ENCODE assay signal across 9 cellular contexts in the genomic region with DNA sequence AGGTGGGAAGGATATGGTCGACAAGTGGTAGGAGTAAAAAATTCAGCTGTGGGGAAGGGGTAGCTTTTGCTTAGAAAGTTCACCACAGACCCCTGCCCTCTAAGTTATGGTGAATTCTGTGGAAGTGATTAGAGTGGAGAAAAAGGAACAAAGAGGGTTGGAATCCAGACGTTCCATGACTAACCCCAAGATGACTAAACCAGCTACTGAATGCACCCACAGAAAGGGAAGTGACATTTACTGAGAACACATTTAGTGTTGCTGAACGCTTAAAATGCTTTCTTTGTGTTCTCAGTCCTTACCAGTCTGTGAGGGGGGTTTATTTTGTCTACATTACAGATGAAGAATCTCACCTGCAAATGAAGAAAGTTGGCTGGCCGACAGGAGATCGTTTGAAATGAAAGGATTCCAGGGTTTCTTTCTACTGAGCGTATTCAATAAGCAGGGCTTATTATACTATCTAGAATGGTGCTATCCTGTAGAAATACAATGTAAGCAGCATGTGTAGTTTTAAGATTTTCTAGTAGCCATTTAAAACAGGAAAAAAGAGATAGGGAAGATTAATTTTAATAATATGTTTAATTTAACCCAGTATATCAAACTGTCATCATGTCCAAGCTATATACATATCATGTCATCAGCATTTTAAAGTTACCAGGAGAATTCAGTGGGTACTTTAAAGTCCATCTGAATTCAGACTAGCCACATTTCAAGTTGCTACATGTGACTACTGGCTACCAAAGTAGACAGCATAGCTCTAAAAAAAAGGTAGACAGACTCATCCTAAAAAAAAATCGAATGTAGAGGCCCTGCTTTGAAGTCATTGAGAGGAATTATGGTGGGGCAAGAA.
DNase-seq lines count a peak whose midpoint lies in the region; ATAC-seq and TF ChIP-seq lines count a peak whose summit lies in the region.
"Had no signal": no experiment of that assay in that cellular context is flagged by ENCODE, and none has a peak within 500 bp of the region (broad histone marks: within the 10 kb centered on the region; RNA-seq: fewer than 3 reads in every experiment).

No MANE protein-coding gene starts in this region.

- peak overlapping the region; percentile 17 for H3K4me3 Mint-ChIP-seq in activated naive CD4-positive, alpha-beta T cell treated with anti-CD3 and anti-CD28 coated beads for 36 hours
- no peak overlapping the region for H3K4me3 Mint-ChIP-seq in activated naive CD4-positive, alpha-beta T cell treated with anti-CD3 and anti-CD28 coated beads, Interleukin-2, amount 10 ng/mL, durations not matched to agents 7 days and 5 days
- peak overlapping the region in 1 of 10 donors; percentile 47 for H3K4me3 Mint-ChIP-seq in naive thymus-derived CD4-positive, alpha-beta T cell

- H3K4me1 ChIP-seq in PC-9 (replicated peaks; ENCODE audit: insufficient read depth) (peaks cover 29% of the 10 kb centered on the region), duodenal mucosa (ENCODE audit: control insufficient read depth in 1 of 2, insufficient read depth in 2 of 2, low read length in 2 of 2) (peaks cover 12 to 27% of the 10 kb centered on the region in 2 donors)
- H3K4me1 ChIP-seq in naive thymus-derived CD4-positive, alpha-beta T cell (ENCODE audit: control insufficient read depth in 2 of 2, insufficient read depth in 2 of 2, low read length in 2 of 2), result peaks cover 4 to 8% of the 10 kb centered on the region in 2 donors

- H3K27ac ChIP-seq in PC-9 (peak overlapping the region; percentile 74), duodenal mucosa (ENCODE audit: low read depth, low read length) (peak overlapping the region; percentile 11)
- H3K27ac ChIP-seq in naive thymus-derived CD4-positive, alpha-beta T cell (ENCODE audit: low read depth, low read length), result no peak overlapping the region

- H3K4me1 Mint-ChIP-seq in activated naive CD4-positive, alpha-beta T cell treated with anti-CD3 and anti-CD28 coated beads for 36 hours (ENCODE audit: low read depth), result peaks cover 49% of the 10 kb centered on the region
- H3K4me1 Mint-ChIP-seq in activated naive CD4-positive, alpha-beta T cell treated with anti-CD3 and anti-CD28 coated beads, Interleukin-2, amount 10 ng/mL, durations not matched to agents 7 days and 5 days, result peaks cover 27% of the 10 kb centered on the region
- H3K4me1 Mint-ChIP-seq in naive thymus-derived CD4-positive, alpha-beta T cell, result peaks cover 6 to 49% (median 30%) of the 10 kb centered on the region in 7 donors

- H3K9me3 ChIP-seq in PC-9 (ENCODE audit: insufficient read depth, low read depth), result no peaks in the 10 kb centered on the region
- no peaks in the 10 kb centered on the region for H3K9me3 ChIP-seq in duodenal mucosa (ENCODE audit: control insufficient read depth in 1 of 2, low read length in 2 of 2)
- H3K9me3 ChIP-seq in naive thymus-derived CD4-positive, alpha-beta T cell (ENCODE audit: control insufficient read depth in 2 of 3, low read length in 3 of 3), result no peaks in the 10 kb centered on the region

- no peak overlapping the region for H3K27ac Mint-ChIP-seq in activated naive CD4-positive, alpha-beta T cell treated with anti-CD3 and anti-CD28 coated beads for 36 hours
- H3K27ac Mint-ChIP-seq in activated naive CD4-positive, alpha-beta T cell treated with anti-CD3 and anti-CD28 coated beads, Interleukin-2, amount 10 ng/mL, durations not matched to agents 7 days and 5 days, result no peak overlapping the region
- H3K27ac Mint-ChIP-seq in naive thymus-derived CD4-positive, alpha-beta T cell, result peak overlapping the region in 4 of 9 donors; percentile 10 to 75 (median 37)

- peak; percentile 30 for DNase-seq in activated naive CD4-positive, alpha-beta T cell treated with anti-CD3 and anti-CD28 coated beads for 36 hours
- DNase-seq in activated naive CD4-positive, alpha-beta T cell treated with anti-CD3 and anti-CD28 coated beads, Interleukin-2, amount 10 ng/mL, durations not matched to agents 7 days and 5 days, result no peak
- DNase-seq in PC-9, result peak; percentile 10 to 62
- DNase-seq in naive thymus-derived CD4-positive, alpha-beta T cell, result no peak
- DNase-seq in DMS53 treated with DMSO at 0.1 percent for 48 hours (lab: John Stamatoyannopoulos, UW; ENCODE audit: unreplicated experiment), result no peak
- no peak for DNase-seq in activated CD4-positive, alpha-beta T cell treated with anti-CD3 and anti-CD28 coated beads, Interleukin-2, amount 50 U/mL, for 1 hour
- DNase-seq: DND-41 had no signal

- H2AFZ ChIP-seq in PC-9, result no peak overlapping the region

- TF ChIP-seq CTCF in PC-9 (conservative IDR thresholded peaks at IDR 0.05), result no peak

- H3K27me3 ChIP-seq in PC-9 (ENCODE audit: insufficient read depth, low read depth) (no peaks in the 10 kb centered on the region), duodenal mucosa (ENCODE audit: control insufficient read depth in 1 of 2, insufficient read depth in 2 of 2, low read length in 2 of 2) (no peaks in the 10 kb centered on the region)
- H3K27me3 ChIP-seq in naive thymus-derived CD4-positive, alpha-beta T cell (ENCODE audit: control insufficient read depth in 2 of 2, insufficient read depth in 2 of 2, low read length in 2 of 2), result no peaks in the 10 kb centered on the region

- POLR2A ChIA-PET in PC-9 (lab: Charles Lee; ENCODE audit: unreplicated experiment), result interaction anchor here (0.6 to 1.0 kb wide), 6 partner anchors 26 to 145 kb away, joined by 3 to 9 read pairs (median 4); partner anchors contain the start of gene GCC2
- POLR2A ChIA-PET in naive thymus-derived CD4-positive, alpha-beta T cell (lab: Charles Lee), result no interaction called here

- intact Hi-C loops in activated naive CD4-positive, alpha-beta T cell treated with anti-CD3 and anti-CD28 coated beads for 36 hours (cut with micrococcal nuclease), result loop anchor here (1.0 to 5.0 kb wide), 4 partner anchors 27 to 393 kb away; partner anchors contain the start of genes CCDC138 and EDAR
- intact Hi-C loops in PC-9 (cut with micrococcal nuclease; ENCODE audit: unreplicated experiment), result loop anchor here (2.0 kb wide), 2 partner anchors 26 to 42 kb away; no protein-coding TSS in a partner anchor
- intact Hi-C loops in naive thymus-derived CD4-positive, alpha-beta T cell (cut with micrococcal nuclease), result no loop called here

- H3K36me3 ChIP-seq in PC-9 (ENCODE audit: low read depth) (no peaks in the 10 kb centered on the region), duodenal mucosa (ENCODE audit: control insufficient read depth in 1 of 2, insufficient read depth in 2 of 2, low read length in 2 of 2) (no peaks in the 10 kb centered on the region)
- H3K36me3 ChIP-seq in naive thymus-derived CD4-positive, alpha-beta T cell (ENCODE audit: control insufficient read depth in 2 of 3, insufficient read depth in 3 of 3, low read length in 3 of 3), result no peaks in the 10 kb centered on the region

- H3K4me3 ChIP-seq in PC-9 (no peak overlapping the region; the same call in 1 of the 2 replicates), duodenal mucosa (ENCODE audit: low read depth in 1 of 2, low read length in 2 of 2) (no peak overlapping the region)
- no peak overlapping the region for H3K4me3 ChIP-seq in naive thymus-derived CD4-positive, alpha-beta T cell (ENCODE audit: low read length)

- H4K20me1 ChIP-seq in PC-9 (ENCODE audit: insufficient read depth), result no peaks in the 10 kb centered on the region

- peak overlapping the region; percentile 55 for H3K4me2 ChIP-seq in PC-9

- no peaks in the 10 kb centered on the region for H3K9me2 ChIP-seq in PC-9 (ENCODE audit: insufficient read depth)

- H3K36me3 Mint-ChIP-seq in activated naive CD4-positive, alpha-beta T cell treated with anti-CD3 and anti-CD28 coated beads for 36 hours (ENCODE audit: low read depth), result no peaks in the 10 kb centered on the region
- H3K36me3 Mint-ChIP-seq in activated naive CD4-positive, alpha-beta T cell treated with anti-CD3 and anti-CD28 coated beads, Interleukin-2, amount 10 ng/mL, durations not matched to agents 7 days and 5 days, result no peaks in the 10 kb centered on the region
- peaks cover 0 to 3% (median 0%) of the 10 kb centered on the region in 5 donors for H3K36me3 Mint-ChIP-seq in naive thymus-derived CD4-positive, alpha-beta T cell

- CTCF ChIA-PET in activated naive CD4-positive, alpha-beta T cell treated with anti-CD3 and anti-CD28 coated beads for 36 hours (lab: Charles Lee), result interaction anchor here (0.7 to 7.8 kb wide), 10 partner anchors 10 to 48 kb away, joined by 3 to 57 read pairs (median 4); no protein-coding TSS in a partner anchor
- CTCF ChIA-PET in activated naive CD4-positive, alpha-beta T cell treated with anti-CD3 and anti-CD28 coated beads, Interleukin-2, amount 10 ng/mL, durations not matched to agents 7 days and 5 days (lab: Charles Lee), result interaction anchor here (0.6 to 3.2 kb wide), 7 partner anchors 10 to 393 kb away, joined by 3 to 43 read pairs (median 4); no protein-coding TSS in a partner anchor
- CTCF ChIA-PET in PC-9 (lab: Charles Lee), result interaction anchor here (1.1 kb wide), 1 partner anchor 42 kb away, joined by 5 read pairs; no protein-coding TSS in a partner anchor
- CTCF ChIA-PET in naive thymus-derived CD4-positive, alpha-beta T cell (lab: Charles Lee), result interaction anchor here (1.9 to 2.4 kb wide), 2 partner anchors 10 to 42 kb away, joined by 7 to 11 read pairs; no protein-coding TSS in a partner anchor

- H3K9ac ChIP-seq in duodenal mucosa (ENCODE audit: low read depth in 1 of 2, low read length in 2 of 2), result no peak overlapping the region

- BruUV-seq in PC-9 (replicated peaks; lab: Mats Ljungman, UMichigan), result TSS peak; percentile 81

- peaks cover 21% of the 10 kb centered on the region for H3F3A ChIP-seq in PC-9 (ENCODE audit: insufficient read depth, low read depth)

- no peaks in the 10 kb centered on the region for H3K9me3 Mint-ChIP-seq in activated naive CD4-positive, alpha-beta T cell treated with anti-CD3 and anti-CD28 coated beads for 36 hours
- no peaks in the 10 kb centered on the region for H3K9me3 Mint-ChIP-seq in activated naive CD4-positive, alpha-beta T cell treated with anti-CD3 and anti-CD28 coated beads, Interleukin-2, amount 10 ng/mL, durations not matched to agents 7 days and 5 days
- no peaks in the 10 kb centered on the region for H3K9me3 Mint-ChIP-seq in naive thymus-derived CD4-positive, alpha-beta T cell

- H3K79me2 ChIP-seq in PC-9 (ENCODE audit: low read depth), result 0 out of 2 replicates have a peak, but pooled peaks cover 6% of the 10 kb centered on the region

- no peaks in the 10 kb centered on the region for H3K27me3 Mint-ChIP-seq in activated naive CD4-positive, alpha-beta T cell treated with anti-CD3 and anti-CD28 coated beads for 36 hours (ENCODE audit: low read depth)
- no peaks in the 10 kb centered on the region for H3K27me3 Mint-ChIP-seq in activated naive CD4-positive, alpha-beta T cell treated with anti-CD3 and anti-CD28 coated beads, Interleukin-2, amount 10 ng/mL, durations not matched to agents 7 days and 5 days
- H3K27me3 Mint-ChIP-seq in naive thymus-derived CD4-positive, alpha-beta T cell, result no peaks in the 10 kb centered on the region

- ATAC-seq in HG02970 (IDR thresholded peaks at IDR 0.05; ENCODE audit: low FRiP score, unreplicated experiment), result peak; percentile 68
- peak; percentile 67 for ATAC-seq in naive thymus-derived CD4-positive, alpha-beta T cell

Comparison
In these comparisons a context has a peak if more than half of its experiments do, and no peak if none do; other contexts are left out.
1. DNase-seq: peak in activated naive CD4-positive, alpha-beta T cell treated with anti-CD3 and anti-CD28 coated beads for 36 hours (single experiment) and PC-9 (2 of 2); none in activated naive CD4-positive, alpha-beta T cell treated with anti-CD3 and anti-CD28 coated beads, Interleukin-2, amount 10 ng/mL, durations not matched to agents 7 days and 5 days (single experiment), naive thymus-derived CD4-positive, alpha-beta T cell (0 of 9), DMS53 treated with DMSO at 0.1 percent for 48 hours (single experiment) and activated CD4-positive, alpha-beta T cell treated with anti-CD3 and anti-CD28 coated beads, Interleukin-2, amount 50 U/mL, for 1 hour (single experiment).
2. intact Hi-C loops: an anchor here in activated naive CD4-positive, alpha-beta T cell treated with anti-CD3 and anti-CD28 coated beads for 36 hours (1.0 to 5.0 kb wide) and PC-9 (2.0 kb wide); none called in naive thymus-derived CD4-positive, alpha-beta T cell.